8 cellular contexts compared by ENCODE assay signal in the genomic region with DNA sequence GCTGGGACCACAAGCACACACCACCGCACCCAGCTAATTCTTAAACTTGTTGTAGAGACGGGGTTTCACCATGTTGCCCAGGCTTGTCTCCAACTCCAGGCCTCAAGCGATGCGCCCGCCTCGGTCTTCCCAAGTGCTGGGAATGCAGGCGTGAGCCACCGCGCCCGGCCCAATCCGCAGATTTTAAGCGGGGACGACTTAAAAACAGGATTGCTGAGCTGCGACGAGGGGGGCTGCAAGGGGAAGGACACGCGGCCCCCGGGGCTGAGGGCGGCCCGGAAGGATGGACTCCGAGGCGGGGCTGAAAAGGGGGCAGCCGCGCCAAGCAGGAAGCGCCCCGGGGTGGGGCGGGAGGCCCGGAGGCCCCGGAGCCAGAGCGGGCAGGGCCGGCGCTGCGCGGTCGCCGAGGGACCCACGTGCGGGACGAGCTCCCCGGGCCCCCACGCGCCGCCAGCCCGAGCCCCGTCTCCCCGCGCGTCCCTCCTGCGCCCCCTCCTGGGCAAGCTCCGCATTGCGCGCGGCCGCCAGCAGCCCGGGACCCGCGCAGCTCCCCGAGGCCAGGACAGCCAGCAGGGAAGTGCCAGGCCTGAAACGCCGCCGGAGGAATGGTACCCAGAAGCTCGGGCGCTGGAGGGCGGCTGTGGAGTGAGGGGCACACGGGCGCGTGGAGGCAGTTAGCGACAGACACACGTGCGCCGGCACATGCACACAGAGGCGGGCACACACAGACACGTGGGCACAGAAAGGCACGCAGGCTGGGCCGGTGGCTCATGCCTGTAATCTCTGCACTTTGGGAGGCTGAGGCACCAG. TPM values are rescaled to one million over a fixed set of nuclear protein-coding genes. Genes with fewer than 3 reads are reported as not detected.
DNase-seq lines count a peak whose midpoint lies in the region; ATAC-seq and TF ChIP-seq lines count a peak whose summit lies in the region.

No MANE protein-coding gene starts in this region.

- TF ChIP-seq POLR2A in uterus (IDR thresholded peaks at IDR 0.05), result no peak

- TF ChIP-seq CTCF in HL-60 (IDR thresholded peaks at IDR 0.05; ENCODE audit: insufficient read depth, low read length), result no peak
- peak; percentile 44 to 94 (median 82) for TF ChIP-seq CTCF in uterus (IDR thresholded peaks at IDR 0.05)

- peak; percentile 77 to 83 for ATAC-seq in left cardiac atrium
- no peak for ATAC-seq in GM18907 (IDR thresholded peaks at IDR 0.05; ENCODE audit: unreplicated experiment)

- peaks cover 27% of the 10 kb centered on the region for H3K27me3 ChIP-seq in HL-60 (ENCODE audit: insufficient read depth, poor library complexity, severe bottlenecking)
- H3K27me3 ChIP-seq in rectal smooth muscle tissue (ENCODE audit: control insufficient read depth, insufficient read depth, low read length), result peaks cover 14% of the 10 kb centered on the region
- H3K27me3 ChIP-seq in uterus, result peaks cover 3 to 6% of the 10 kb centered on the region in 2 donors

- H3K4me1 ChIP-seq in rectal smooth muscle tissue (ENCODE audit: control insufficient read depth, insufficient read depth, low read length) (no peaks in the 10 kb centered on the region), uterus (peaks cover 0 to 6% of the 10 kb centered on the region in 2 donors)

- intact Hi-C loops in left cardiac atrium (cut with DNase I) (loop anchor here (2.0 to 5.0 kb wide), 3 partner anchors 82 to 100 kb away; no protein-coding TSS in a partner anchor), uterus (cut with DNase I; ENCODE audit: low total_unique reads) (loop anchor here (5.0 kb wide), 1 partner anchor 102 kb away; no protein-coding TSS in a partner anchor)

- H3K9me3 ChIP-seq in uterus, result no peaks in the 10 kb centered on the region

- H3K36me3 ChIP-seq in rectal smooth muscle tissue (ENCODE audit: control insufficient read depth, insufficient read depth, low read length) (no peaks in the 10 kb centered on the region), uterus (no peaks in the 10 kb centered on the region)

- DNase-seq in CMK (ENCODE audit: low read depth), result peak; percentile 49
- peak; percentile 50 for DNase-seq in HL-60 (ENCODE audit: low read depth in 1 of 2, low spot score in 1 of 2)
- DNase-seq in SW480 (ENCODE audit: low spot score), result peak; percentile 25
- peak; percentile 57 for DNase-seq in activated naive CD8-positive, alpha-beta T cell treated with anti-CD3 and anti-CD28 coated beads, Interleukin-2, amount 50 U/mL, for 16 hours (ENCODE audit: low read depth, low spot score)
- peak; percentile 69 for DNase-seq in left cardiac atrium
- peak; percentile 24 to 73 for DNase-seq in uterus

- H3K27ac ChIP-seq in HL-60 (replicated peaks), result no peak overlapping the region
- H3K27ac ChIP-seq in rectal smooth muscle tissue (ENCODE audit: low read depth, low read length), result no peak overlapping the region
- no peak overlapping the region for H3K27ac ChIP-seq in uterus

- no peak overlapping the region for H3K9ac ChIP-seq in rectal smooth muscle tissue (ENCODE audit: low read length)

- H3K4me3 ChIP-seq in HL-60 (replicated peaks; ENCODE audit: insufficient read depth, low read length), result no peak overlapping the region
- peak overlapping the region; percentile 40 for H3K4me3 ChIP-seq in rectal smooth muscle tissue (ENCODE audit: low read length)
- H3K4me3 ChIP-seq in uterus, result no peak overlapping the region

RNA-seq across cellular contexts. Expression of a gene that starts 5.5 kb away (rescaled TPM):
- total RNA-seq in left cardiac atrium, result 10 to 100 TPM; 12.4 to 20.7 TPM
- 1 to 10 TPM in 3 of 4 donors, under 1 TPM in 1; 0.29 to 8.8 (median 3.9) TPM for total RNA-seq in uterus

RNA-seq across cellular contexts. Expression of a gene that starts 25.6 kb away (rescaled TPM):
- total RNA-seq in left cardiac atrium (under 1 TPM in 1 of 2 donors, not detected in 1; 0.29 TPM), uterus (under 1 TPM in 1 of 4 donors, not detected in 3; 0.83 TPM)

RNA-seq across cellular contexts. Expression of a gene that starts 41.1 kb away (rescaled TPM):
- not detected for total RNA-seq in left cardiac atrium
- total RNA-seq in uterus, result 1 to 10 TPM in 1 of 4 donors, under 1 TPM in 1, not detected in 2; 0.64 to 1.0 TPM
